8 cellular contexts compared by ENCODE assay signal in genomic region chr11:72080326-72081183, GRCh38. TPM values are rescaled to one million over a fixed set of nuclear protein-coding genes. Genes with fewer than 3 reads are reported as not detected.
DNase-seq lines count a peak whose midpoint lies in the region; ATAC-seq and TF ChIP-seq lines count a peak whose summit lies in the region.

Gene LRRC51, plus strand, starts transcription at chr11:72080850. Its CDS starts 8,234 bp downstream, at chr11:72089084.
Gene NUMA1, minus strand, starts transcription at chr11:72080542. Its CDS starts 44,599 bp downstream, at chr11:72035943.

- peaks cover 11% of the 10 kb centered on the region for H3K4me1 ChIP-seq in HAP-1

- peaks cover 27% of the 10 kb centered on the region for H3K4me1 Mint-ChIP-seq in nephron

- peak; percentile 96 for ATAC-seq in stimulated activated naive CD8-positive, alpha-beta T cell treated with anti-CD3 and anti-CD28 coated beads, Interleukin-15, Interleukin-2, amounts not matched to agents 100 U/mL and 50 U/mL, for 24 hours

- H3K4me3 ChIP-seq in HAP-1 = peak within 1 kb of the TSS; percentile 79
- peak within 1 kb of the TSS; percentile 93 for H3K4me3 ChIP-seq in MG63

- TF ChIP-seq CTCF in nephron (IDR thresholded peaks at IDR 0.05; ENCODE audit: unreplicated experiment in 3 of 3) = no peak

- H3K4me3 Mint-ChIP-seq in nephron = peak within 1 kb of the TSS; percentile 87 to 95 (median 93)

- peak; percentile 100 for DNase-seq in G401 (ENCODE audit: low spot score)
- peak; percentile 99 to 100 for DNase-seq in HAP-1 (ENCODE audit: low spot score in 2 of 2)
- peak; percentile 99 for DNase-seq in MG63
- peak; percentile 100 for DNase-seq in SHP77 (lab: John Stamatoyannopoulos, UW)
- DNase-seq in activated effector memory CD4-positive, alpha-beta T cell treated with anti-CD3 and anti-CD28 coated beads, Interleukin-2, amount 50 U/mL, for 16 hours = peak; percentile 100
- DNase-seq in fibroblast of the conjunctiva (ENCODE audit: low read depth) = peak; percentile 100
- DNase-seq in stimulated activated naive CD8-positive, alpha-beta T cell treated with anti-CD3 and anti-CD28 coated beads, Interleukin-15, Interleukin-2, amounts not matched to agents 100 U/mL and 50 U/mL, for 24 hours = peak; percentile 98

- H3K27me3 ChIP-seq in HAP-1 (ENCODE audit: low read depth) (no peaks in the 10 kb centered on the region), MG63 (no peaks in the 10 kb centered on the region)

- H3K9me3 ChIP-seq in HAP-1 (no peaks in the 10 kb centered on the region), MG63 (no peaks in the 10 kb centered on the region)

- H3K36me3 ChIP-seq in HAP-1 (replicated peaks) (0 out of 2 replicates have a peak, but pooled peaks cover 4% of the 10 kb centered on the region), MG63 (peaks cover 19% of the 10 kb centered on the region)

- in situ Hi-C loops in G401 (cut with HindIII; ENCODE audit: low sequenced_read_pairs) (no loop called here), HAP-1 (cut with MboI; ENCODE audit: low sequenced_read_pairs) (no loop called here)

- peak within 1 kb of the TSS; percentile 93 to 98 (median 95) for H3K27ac Mint-ChIP-seq in nephron

- H3K27me3 Mint-ChIP-seq in nephron (ENCODE audit: low read depth) = no peaks in the 10 kb centered on the region

- no peaks in the 10 kb centered on the region for H3K9me3 Mint-ChIP-seq in nephron

- peaks cover 4% of the 10 kb centered on the region for H3K36me3 Mint-ChIP-seq in nephron (ENCODE audit: low read depth)

RNA-seq across cellular contexts. Expression of gene LRRC51, which starts in this region (rescaled TPM):
- 7.1 and 10.8 TPM in 2 replicates for total RNA-seq in G401 (2014; rRNA removed; shearing (Covaris generic))
- total RNA-seq in MG63 (2014; rRNA removed; shearing (Covaris generic); ENCODE audit: low replicate concordance) = 11.6 and 17.4 TPM in 2 replicates

RNA-seq across cellular contexts. Expression of gene NUMA1, which starts in this region (rescaled TPM):
- total RNA-seq in G401 (2014; rRNA removed; shearing (Covaris generic)) = 128 and 136 TPM in 2 replicates
- total RNA-seq in MG63 (2014; rRNA removed; shearing (Covaris generic); ENCODE audit: low replicate concordance) = 104 and 158 TPM in 2 replicates

Comparison
In these comparisons a context has a peak if more than half of its experiments do, and no peak if none do; other contexts are left out.
1. Peak in every context shown above with its lines: DNase-seq, ATAC-seq and H3K4me3 ChIP-seq.